Comparison of ENCODE assay signal across 13 cellular contexts in genomic region chr9:98007251-98007928, GRCh38. TPM values are rescaled to one million over a fixed set of nuclear protein-coding genes. Genes with fewer than 3 reads are reported as not detected.
DNase-seq lines count a peak whose midpoint lies in the region; ATAC-seq and TF ChIP-seq lines count a peak whose summit lies in the region.
"Had no signal": no experiment of that assay in that cellular context is flagged by ENCODE, and none has a peak within 500 bp of the region (broad histone marks: within the 10 kb centered on the region; RNA-seq: fewer than 3 reads in every experiment).

No MANE protein-coding gene starts in this region.

- peaks cover 0 to 2% of the 10 kb centered on the region in 2 donors for H3K4me1 ChIP-seq in naive thymus-derived CD4-positive, alpha-beta T cell (ENCODE audit: control insufficient read depth in 2 of 2, insufficient read depth in 2 of 2, low read length in 2 of 2)
- H3K4me1 ChIP-seq in Caco-2 = no peaks in the 10 kb centered on the region

- peaks cover 20% of the 10 kb centered on the region for H3K4me1 Mint-ChIP-seq in activated naive CD8-positive, alpha-beta T cell treated with anti-CD3 and anti-CD28 coated beads, Interleukin-2, amount 10 ng/mL, durations not matched to agents 7 days and 5 days
- peaks cover 4 to 51% (median 40%) of the 10 kb centered on the region in 7 donors for H3K4me1 Mint-ChIP-seq in naive thymus-derived CD4-positive, alpha-beta T cell
- no peaks in the 10 kb centered on the region for H3K4me1 Mint-ChIP-seq in Caco-2 (ENCODE audit: low read depth, unreplicated experiment)
- H3K4me1 Mint-ChIP-seq: neural crest cell had no signal

- TF ChIP-seq CTCF in Caco-2 (IDR thresholded peaks at IDR 0.05; ENCODE audit: insufficient read depth in 1 of 2, low read depth in 1 of 2, low read length in 1 of 2, severe bottlenecking in 1 of 2, unreplicated experiment in 1 of 2) = no peak

- peak; percentile 43 for DNase-seq in SIG-M5 treated with dmso at 0.1 percent for 504 hours (lab: John Stamatoyannopoulos, UW; ENCODE audit: unreplicated experiment)
- DNase-seq in SIG-M5 (lab: John Stamatoyannopoulos, UW) = no peak
- peak; percentile 18 for DNase-seq in LHCN-M2 (ENCODE audit: low read depth)
- DNase-seq in activated naive CD8-positive, alpha-beta T cell treated with anti-CD3 and anti-CD28 coated beads, Interleukin-2, amount 10 ng/mL, durations not matched to agents 7 days and 5 days = no peak
- DNase-seq in naive thymus-derived CD4-positive, alpha-beta T cell = no peak
- DNase-seq in ureter (ENCODE audit: low spot score) = no peak
- no peak for DNase-seq in retina
- DNase-seq in Caco-2 = no peak
- DNase-seq: 8988T; activated naive CD4-positive, alpha-beta T cell; lower lobe of right lung; NCI-H1105 treated with DMSO at 0.1 percent for 48 hours had no signal

- peaks cover 36% of the 10 kb centered on the region for H3K36me3 Mint-ChIP-seq in activated naive CD8-positive, alpha-beta T cell treated with anti-CD3 and anti-CD28 coated beads, Interleukin-2, amount 10 ng/mL, durations not matched to agents 7 days and 5 days
- H3K36me3 Mint-ChIP-seq in naive thymus-derived CD4-positive, alpha-beta T cell = peaks cover 6 to 52% (median 42%) of the 10 kb centered on the region in 5 donors
- H3K36me3 Mint-ChIP-seq in Caco-2 (ENCODE audit: insufficient read depth, unreplicated experiment) = peaks cover 99% of the 10 kb centered on the region

- CTCF ChIA-PET in naive thymus-derived CD4-positive, alpha-beta T cell (lab: Charles Lee) = interaction anchor here (0.9 to 1.1 kb wide), 2 partner anchors 10 to 25 kb away, joined by 3 to 4 read pairs; no protein-coding TSS in a partner anchor
- CTCF ChIA-PET in Caco-2 (lab: Charles Lee) = no interaction called here

- peak overlapping the region; percentile 43 for H3K27ac Mint-ChIP-seq in activated naive CD8-positive, alpha-beta T cell treated with anti-CD3 and anti-CD28 coated beads, Interleukin-2, amount 10 ng/mL, durations not matched to agents 7 days and 5 days
- H3K27ac Mint-ChIP-seq in naive thymus-derived CD4-positive, alpha-beta T cell = peak overlapping the region in 2 of 9 donors; percentile 46 to 53
- H3K27ac Mint-ChIP-seq in Caco-2 (ENCODE audit: unreplicated experiment) = no peak overlapping the region

- intact Hi-C loops in naive thymus-derived CD4-positive, alpha-beta T cell (cut with micrococcal nuclease) = loop anchor here in 1 of 2 donors (2.0 kb wide), 1 partner anchor 17 kb away; no protein-coding TSS in a partner anchor
- intact Hi-C loops in Caco-2 (cut with micrococcal nuclease; ENCODE audit: unreplicated experiment) = no loop called here

- H3K9me3 ChIP-seq in naive thymus-derived CD4-positive, alpha-beta T cell (ENCODE audit: control insufficient read depth in 2 of 3, low read length in 3 of 3) = no peaks in the 10 kb centered on the region
- H3K9me3 ChIP-seq in Caco-2 = no peaks in the 10 kb centered on the region
- H3K9me3 ChIP-seq: lower lobe of right lung had no signal

- POLR2A ChIA-PET in activated naive CD8-positive, alpha-beta T cell treated with anti-CD3 and anti-CD28 coated beads, Interleukin-2, amount 10 ng/mL, durations not matched to agents 7 days and 5 days (lab: Charles Lee) = interaction anchor here (1.2 kb wide), 1 partner anchor 11 kb away, joined by 4 read pairs; no protein-coding TSS in a partner anchor
- POLR2A ChIA-PET in naive thymus-derived CD4-positive, alpha-beta T cell (lab: Charles Lee) = interaction anchor here (0.7 to 1.0 kb wide), 4 partner anchors 13 to 52 kb away, joined by 3 to 4 read pairs (median 4); no protein-coding TSS in a partner anchor
- POLR2A ChIA-PET in Caco-2 (lab: Charles Lee) = no interaction called here

- H3K9me3 Mint-ChIP-seq in activated naive CD8-positive, alpha-beta T cell treated with anti-CD3 and anti-CD28 coated beads, Interleukin-2, amount 10 ng/mL, durations not matched to agents 7 days and 5 days = no peaks in the 10 kb centered on the region
- H3K9me3 Mint-ChIP-seq in naive thymus-derived CD4-positive, alpha-beta T cell = peaks cover 0 to 3% (median 0%) of the 10 kb centered on the region in 11 donors
- H3K9me3 Mint-ChIP-seq in Caco-2 (ENCODE audit: unreplicated experiment) = no peaks in the 10 kb centered on the region
- H3K9me3 Mint-ChIP-seq: neural crest cell had no signal

- no TSS peak for BruUV-seq in Caco-2 (replicated peaks; lab: Mats Ljungman, UMichigan)

- no peak overlapping the region for H3K4me3 Mint-ChIP-seq in activated naive CD8-positive, alpha-beta T cell treated with anti-CD3 and anti-CD28 coated beads, Interleukin-2, amount 10 ng/mL, durations not matched to agents 7 days and 5 days
- no peak overlapping the region for H3K4me3 Mint-ChIP-seq in naive thymus-derived CD4-positive, alpha-beta T cell
- H3K4me3 Mint-ChIP-seq in Caco-2 (ENCODE audit: unreplicated experiment) = no peak overlapping the region
- H3K4me3 Mint-ChIP-seq: neural crest cell had no signal

- ATAC-seq in activated naive CD8-positive, alpha-beta T cell treated with anti-CD3 and anti-CD28 coated beads, Interleukin-2, amount 10 ng/mL, durations not matched to agents 7 days and 5 days (ENCODE audit: low read depth) = no peak
- peak; percentile 38 for ATAC-seq in naive thymus-derived CD4-positive, alpha-beta T cell
- ATAC-seq: lower lobe of right lung had no signal

- no peaks in the 10 kb centered on the region for H3K27me3 ChIP-seq in naive thymus-derived CD4-positive, alpha-beta T cell (ENCODE audit: control insufficient read depth in 2 of 2, insufficient read depth in 2 of 2, low read length in 2 of 2)
- no peaks in the 10 kb centered on the region for H3K27me3 ChIP-seq in Caco-2 (replicated peaks; ENCODE audit: control insufficient read depth, insufficient read depth, low read length)

- H3K27ac ChIP-seq in naive thymus-derived CD4-positive, alpha-beta T cell (ENCODE audit: low read depth, low read length) = no peak overlapping the region
- H3K27ac ChIP-seq: lower lobe of right lung had no signal

- H3K36me3 ChIP-seq in naive thymus-derived CD4-positive, alpha-beta T cell (ENCODE audit: control insufficient read depth in 2 of 3, insufficient read depth in 3 of 3, low read length in 3 of 3) = peaks cover 30 to 88% (median 41%) of the 10 kb centered on the region in 3 experiments
- H3K36me3 ChIP-seq in Caco-2 (ENCODE audit: control insufficient read depth, insufficient read depth, low read length) = peaks cover 4% of the 10 kb centered on the region

- no peaks in the 10 kb centered on the region for H3K27me3 Mint-ChIP-seq in activated naive CD8-positive, alpha-beta T cell treated with anti-CD3 and anti-CD28 coated beads, Interleukin-2, amount 10 ng/mL, durations not matched to agents 7 days and 5 days
- no peaks in the 10 kb centered on the region for H3K27me3 Mint-ChIP-seq in naive thymus-derived CD4-positive, alpha-beta T cell
- no peaks in the 10 kb centered on the region for H3K27me3 Mint-ChIP-seq in Caco-2 (ENCODE audit: insufficient read depth, unreplicated experiment)

- no peak overlapping the region for H3K4me3 ChIP-seq in naive thymus-derived CD4-positive, alpha-beta T cell (ENCODE audit: low read length)
- no peak overlapping the region for H3K4me3 ChIP-seq in Caco-2 (ENCODE audit: low read depth, low read length)
- H3K4me3 ChIP-seq: lower lobe of right lung had no signal

RNA-seq across cellular contexts. Expression of gene ANP32B, which starts 24.2 kb away (rescaled TPM):
- total RNA-seq in LHCN-M2 (2014; rRNA removed) (9.9 and 15.7 TPM in 2 replicates), ureter (136 TPM), Caco-2 (2022) (299 and 317 TPM in 2 replicates)
- polyA plus RNA-seq in LHCN-M2 (2012) = 184 TPM
- 100 to 1,000 TPM; 295 to 296 TPM for total RNA-seq in activated naive CD8-positive, alpha-beta T cell treated with anti-CD3 and anti-CD28 coated beads, Interleukin-2, amount 10 ng/mL, durations not matched to agents 7 days and 5 days
- total RNA-seq in naive thymus-derived CD4-positive, alpha-beta T cell = 100 to 1,000 TPM; 143 to 267 (median 186) TPM
- 100 to 1,000 TPM; 108 to 123 TPM for polyA plus RNA-seq in naive thymus-derived CD4-positive, alpha-beta T cell

RNA-seq across cellular contexts. Expression of gene NANS, which starts 49.1 kb away (rescaled TPM):
- total RNA-seq in LHCN-M2 (2014; rRNA removed) (68.0 and 73.1 TPM in 2 replicates), ureter (43.7 TPM), Caco-2 (2022) (68.7 and 71.7 TPM in 2 replicates)
- polyA plus RNA-seq in LHCN-M2 (2012) = 92.9 TPM
- total RNA-seq in activated naive CD8-positive, alpha-beta T cell treated with anti-CD3 and anti-CD28 coated beads, Interleukin-2, amount 10 ng/mL, durations not matched to agents 7 days and 5 days = 10 to 100 TPM; 30.0 to 31.1 TPM
- total RNA-seq in naive thymus-derived CD4-positive, alpha-beta T cell = 10 to 100 TPM; 16.3 to 58.9 (median 51.8) TPM
- polyA plus RNA-seq in naive thymus-derived CD4-positive, alpha-beta T cell = 10 to 100 TPM; 33.0 to 33.2 TPM

Comparison
In these comparisons a context has a peak if more than half of its experiments do, and no peak if none do; other contexts are left out.
1. DNase-seq: peak in SIG-M5 treated with dmso at 0.1 percent for 504 hours (single experiment) and LHCN-M2 (single experiment); none in SIG-M5 (single experiment), activated naive CD8-positive, alpha-beta T cell treated with anti-CD3 and anti-CD28 coated beads, Interleukin-2, amount 10 ng/mL, durations not matched to agents 7 days and 5 days (single experiment), naive thymus-derived CD4-positive, alpha-beta T cell (0 of 9), ureter (single experiment), retina (single experiment) and Caco-2 (0 of 2).